8 cellular contexts compared by ENCODE assay signal in the genomic region with DNA sequence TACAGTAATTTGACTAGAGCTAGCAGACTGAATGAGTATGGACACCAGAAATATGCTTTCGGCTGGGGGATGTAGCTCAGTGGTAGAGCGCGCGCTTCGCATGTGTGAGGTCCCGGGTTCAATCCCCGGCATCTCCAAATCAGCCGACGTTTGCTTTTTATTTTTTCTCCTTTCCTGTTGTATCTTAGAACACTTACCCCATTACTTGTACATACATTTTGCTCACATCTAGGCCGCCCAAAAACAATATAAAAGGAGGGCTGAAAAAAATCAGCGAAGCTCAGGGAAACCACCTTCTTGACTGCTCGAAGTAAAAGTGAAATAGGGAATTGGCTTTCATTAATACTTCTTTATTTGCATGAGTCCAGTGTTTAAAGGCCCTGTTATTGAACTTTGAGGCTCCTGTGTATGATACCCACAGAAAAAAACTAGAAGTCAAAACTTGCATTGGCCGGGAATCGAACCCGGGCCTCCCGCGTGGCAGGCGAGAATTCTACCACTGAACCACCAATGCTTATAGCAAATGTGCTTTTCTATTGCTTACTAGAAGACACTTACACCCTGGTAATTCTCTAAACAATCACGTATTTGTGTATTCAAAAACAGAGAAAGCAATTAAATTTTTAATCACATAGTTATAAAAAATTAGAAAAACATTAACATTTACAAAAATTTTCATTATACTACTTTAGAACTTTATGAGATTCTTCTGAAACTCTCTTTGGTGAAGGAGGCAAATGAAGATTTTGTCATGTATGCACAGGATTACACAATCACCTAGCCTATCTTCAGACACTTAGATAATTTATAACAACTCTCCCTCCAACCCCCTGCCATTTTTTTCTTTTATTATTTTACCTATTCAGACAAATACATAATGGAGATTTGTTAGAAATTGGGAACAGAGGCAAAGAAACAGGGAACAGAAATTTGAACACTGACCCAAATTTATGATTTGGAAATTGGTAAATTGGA. TPM values are rescaled to one million over a fixed set of nuclear protein-coding genes. Genes with fewer than 3 reads are reported as not detected.
DNase-seq lines count a peak whose midpoint lies in the region; ATAC-seq and TF ChIP-seq lines count a peak whose summit lies in the region.

No MANE protein-coding gene starts in this region.

- H3K36me3 ChIP-seq in DOHH2 (ENCODE audit: control insufficient read depth, low read length) (no peaks in the 10 kb centered on the region), H7 (replicated peaks; ENCODE audit: control insufficient read depth, insufficient read depth, low read length) (no peaks in the 10 kb centered on the region), RWPE2 (ENCODE audit: low read depth) (no peaks in the 10 kb centered on the region)

- no peaks in the 10 kb centered on the region for H3K9me2 ChIP-seq in DOHH2 (replicated peaks; ENCODE audit: control insufficient read depth, low read length)

- H3K4me2 ChIP-seq in DOHH2 (ENCODE audit: low read length), result peak overlapping the region; percentile 74

- peak overlapping the region; percentile 84 to 91 (median 90) for H3K4me3 Mint-ChIP-seq in nephron

- H3K4me1 ChIP-seq in DOHH2 (ENCODE audit: control insufficient read depth, low read length), result peaks cover 17% of the 10 kb centered on the region
- H3K4me1 ChIP-seq in RWPE2 (ENCODE audit: insufficient read depth, poor library complexity, severe bottlenecking), result peaks cover 13% of the 10 kb centered on the region

- H3K27ac Mint-ChIP-seq in nephron, result peak overlapping the region; percentile 92 to 94 (median 92)

- H3K27ac ChIP-seq in DOHH2 (ENCODE audit: low read depth, low read length) (peak overlapping the region; percentile 62), RWPE2 (ENCODE audit: poor library complexity, severe bottlenecking) (peak overlapping the region; percentile 72)

- H3K9me3 Mint-ChIP-seq in nephron, result no peaks in the 10 kb centered on the region

- peak; percentile 70 for ATAC-seq in RWPE2 (ENCODE audit: low read depth)

- H3K4me3 ChIP-seq in DOHH2 (ENCODE audit: low read length), result peak overlapping the region; percentile 85
- peak overlapping the region; percentile 71 for H3K4me3 ChIP-seq in H7 (ENCODE audit: insufficient read depth, low read depth, low read length)
- H3K4me3 ChIP-seq in RWPE2 (ENCODE audit: severe bottlenecking), result peak overlapping the region; percentile 55

- H3K36me3 Mint-ChIP-seq in nephron (ENCODE audit: low read depth), result no peaks in the 10 kb centered on the region

- H3K9me3 ChIP-seq in DOHH2 (ENCODE audit: control insufficient read depth, insufficient read depth, low read length), result no peaks in the 10 kb centered on the region
- H3K9me3 ChIP-seq in RWPE2 (ENCODE audit: severe bottlenecking), result no peaks in the 10 kb centered on the region

- peak; percentile 57 for DNase-seq in H7
- DNase-seq in LoVo (ENCODE audit: low spot score), result peak; percentile 74
- DNase-seq in RWPE2 (ENCODE audit: low spot score), result no peak
- peak; percentile 89 for DNase-seq in activated effector memory CD4-positive, alpha-beta T cell treated with anti-CD3 and anti-CD28 coated beads, Interleukin-2, amount 50 U/mL, for 16 hours
- DNase-seq in fibroblast of the conjunctiva (ENCODE audit: low read depth), result peak; percentile 74
- DNase-seq in stimulated activated naive CD4-positive, alpha-beta T cell (lab: John Stamatoyannopoulos, UW), result peak; percentile 71 to 97 (median 80)

- no peaks in the 10 kb centered on the region for H3F3A ChIP-seq in DOHH2 (ENCODE audit: control insufficient read depth, insufficient read depth)

- no peaks in the 10 kb centered on the region for H4K20me1 ChIP-seq in DOHH2 (ENCODE audit: control insufficient read depth, insufficient read depth, low read depth, low read length)

- H3K27me3 ChIP-seq in DOHH2 (ENCODE audit: control insufficient read depth, low read length) (peaks cover 4% of the 10 kb centered on the region; the same call in 1 of the 2 replicates), H7 (ENCODE audit: control insufficient read depth, insufficient read depth, low read length) (peaks cover 4% of the 10 kb centered on the region; the same call in 1 of the 2 replicates), RWPE2 (ENCODE audit: insufficient read depth, poor library complexity, severe bottlenecking) (no peaks in the 10 kb centered on the region)

- H3K4me1 Mint-ChIP-seq in nephron, result peaks cover 6% of the 10 kb centered on the region

- peaks cover 18% of the 10 kb centered on the region for H3K27me3 Mint-ChIP-seq in nephron (ENCODE audit: low read depth)

- H3K79me2 ChIP-seq in DOHH2 (ENCODE audit: control insufficient read depth, low read length), result no peaks in the 10 kb centered on the region

- TF ChIP-seq CTCF in DOHH2 (IDR thresholded peaks at IDR 0.05; ENCODE audit: low read depth, low read length, poor library complexity, severe bottlenecking), result no peak
- no peak for TF ChIP-seq CTCF in RWPE2 (IDR thresholded peaks at IDR 0.05; ENCODE audit: poor library complexity, severe bottlenecking)
- no peak for TF ChIP-seq CTCF in nephron (IDR thresholded peaks at IDR 0.05; ENCODE audit: unreplicated experiment in 3 of 3)

RNA-seq across cellular contexts. Expression of gene GPD2, which starts 35.2 kb away (rescaled TPM):
- total RNA-seq in H7 (2014; rRNA removed; shearing (Covaris generic)), result 49.7 and 58.1 TPM in 2 replicates
